1 cellular context compared by ENCODE assay signal in the genomic region with DNA sequence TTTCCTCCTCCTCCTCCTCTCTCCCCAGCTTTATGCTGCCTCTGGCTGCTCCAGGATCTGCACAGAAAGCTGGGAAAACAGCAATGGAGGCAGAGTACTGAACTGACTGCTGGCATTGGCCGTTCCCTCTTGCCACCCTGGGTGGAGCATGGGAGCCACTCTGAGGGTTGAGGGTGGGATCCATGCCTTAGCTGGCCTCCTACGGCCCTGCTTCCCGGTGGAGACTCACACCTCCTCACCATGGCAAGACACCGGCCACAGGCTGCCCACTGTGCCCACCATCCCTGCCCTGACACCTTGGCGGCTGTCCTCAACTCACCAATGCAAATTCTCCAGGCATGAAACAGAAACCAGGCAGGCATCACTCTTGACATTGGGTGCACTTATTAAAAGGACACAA.
TF ChIP-seq lines count a peak whose summit lies in the region.

No MANE protein-coding gene starts in this region.

TF ChIP-seq in H1, 55 proteins besides CTCF, POLR2A, EP300 and RAD21:
- TF ChIP-seq GABPA (IDR thresholded peaks at IDR 0.05; ENCODE audit: borderline replicate concordance, insufficient read depth, low read length) = no peak
- TF ChIP-seq TAF7 (optimal IDR thresholded peaks at IDR 0.05; ENCODE audit: borderline replicate concordance, low read depth, low read length) = no peak
- no peak for TF ChIP-seq NRF1 (IDR thresholded peaks at IDR 0.05; ENCODE audit: low read depth, low read length)
- TF ChIP-seq KDM5A (IDR thresholded peaks at IDR 0.05; ENCODE audit: low read length) = no peak
- TF ChIP-seq KDM4A (IDR thresholded peaks at IDR 0.05; ENCODE audit: low read depth, low read length, severe bottlenecking) = no peak
- no peak for TF ChIP-seq SP2 (IDR thresholded peaks at IDR 0.05; ENCODE audit: low read length)
- TF ChIP-seq CBX5 (IDR thresholded peaks at IDR 0.05; ENCODE audit: low read depth, low read length) = no peak
- no peak for TF ChIP-seq TBP (IDR thresholded peaks at IDR 0.05; ENCODE audit: low read depth, low read length)
- no peak for TF ChIP-seq SAP30 (IDR thresholded peaks at IDR 0.05; ENCODE audit: insufficient read depth, insufficient replicate concordance, low read length)
- no peak for TF ChIP-seq HDAC6 (IDR thresholded peaks at IDR 0.05; ENCODE audit: low read depth, low read length)
- TF ChIP-seq PHF8 (conservative IDR thresholded peaks at IDR 0.05; ENCODE audit: low read depth, low read length) = no peak
- TF ChIP-seq, protein P1, sequence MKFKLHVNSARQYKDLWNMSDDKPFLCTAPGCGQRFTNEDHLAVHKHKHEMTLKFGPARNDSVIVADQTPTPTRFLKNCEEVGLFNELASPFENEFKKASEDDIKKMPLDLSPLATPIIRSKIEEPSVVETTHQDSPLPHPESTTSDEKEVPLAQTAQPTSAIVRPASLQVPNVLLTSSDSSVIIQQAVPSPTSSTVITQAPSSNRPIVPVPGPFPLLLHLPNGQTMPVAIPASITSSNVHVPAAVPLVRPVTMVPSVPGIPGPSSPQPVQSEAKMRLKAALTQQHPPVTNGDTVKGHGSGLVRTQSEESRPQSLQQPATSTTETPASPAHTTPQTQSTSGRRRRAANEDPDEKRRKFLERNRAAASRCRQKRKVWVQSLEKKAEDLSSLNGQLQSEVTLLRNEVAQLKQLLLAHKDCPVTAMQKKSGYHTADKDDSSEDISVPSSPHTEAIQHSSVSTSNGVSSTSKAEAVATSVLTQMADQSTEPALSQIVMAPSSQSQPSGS (IDR thresholded peaks at IDR 0.05; ENCODE audit: low read length) = no peak
- TF ChIP-seq HDAC2 (IDR thresholded peaks at IDR 0.05; ENCODE audit: borderline replicate concordance in 1 of 2, low read depth in 2 of 2, low read length in 2 of 2) = no peak
- TF ChIP-seq BACH1 (IDR thresholded peaks at IDR 0.05; ENCODE audit: low read length) = no peak
